Comparison of ENCODE assay signal across 12 cellular contexts in genomic region chr12:31578632-31579031, GRCh38. TPM values are rescaled to one million over a fixed set of nuclear protein-coding genes. Genes with fewer than 3 reads are reported as not detected.
DNase-seq lines count a peak whose midpoint lies in the region; ATAC-seq and TF ChIP-seq lines count a peak whose summit lies in the region.
"Had no signal": no experiment of that assay in that cellular context is flagged by ENCODE, and none has a peak within 500 bp of the region (broad histone marks: within the 10 kb centered on the region; RNA-seq: fewer than 3 reads in every experiment).

No MANE protein-coding gene starts in this region.

- intact Hi-C loops in CD8-positive, alpha-beta T cell (cut with DNase I, micrococcal nuclease) = no loop called here

- no peaks in the 10 kb centered on the region for H3K36me3 Mint-ChIP-seq in CD8-positive, alpha-beta T cell

- H2AK5ac ChIP-seq in trophoblast cell (ENCODE audit: low read length) = no peak overlapping the region

- no peak for ATAC-seq in CD8-positive, alpha-beta T cell
- ATAC-seq: PC-3 had no signal

- no peaks in the 10 kb centered on the region for H3K9me3 Mint-ChIP-seq in CD8-positive, alpha-beta T cell

- TF ChIP-seq CTCF in CD8-positive, alpha-beta T cell (IDR thresholded peaks at IDR 0.05) = no peak

- H3K36me3 ChIP-seq in trophoblast cell (ENCODE audit: control insufficient read depth in 1 of 2, insufficient read depth in 2 of 2, low read length in 2 of 2) = no peaks in the 10 kb centered on the region
- no peaks in the 10 kb centered on the region for H3K36me3 ChIP-seq in CD8-positive, alpha-beta T cell (ENCODE audit: insufficient read depth, low read length)

- H3K4me3 Mint-ChIP-seq in CD8-positive, alpha-beta T cell = no peak overlapping the region

- H3K4me3 ChIP-seq in trophoblast cell (ENCODE audit: low read depth, low read length) = no peak overlapping the region
- no peak overlapping the region for H3K4me3 ChIP-seq in CD8-positive, alpha-beta T cell (ENCODE audit: low read depth, low read length)

- no peak overlapping the region for H2AFZ ChIP-seq in trophoblast cell (ENCODE audit: insufficient read depth, low read length, poor library complexity)

- H3K79me2 ChIP-seq in trophoblast cell (ENCODE audit: control insufficient read depth, insufficient read depth, low read length, poor library complexity) = peaks cover 3% of the 10 kb centered on the region

- no peak overlapping the region for H3K14ac ChIP-seq in trophoblast cell (ENCODE audit: low read length)

- peaks cover 2 to 3% of the 10 kb centered on the region in 2 experiments for H3K4me1 ChIP-seq in trophoblast cell (ENCODE audit: control insufficient read depth in 1 of 2, insufficient read depth in 2 of 2, low read length in 2 of 2)
- H3K4me1 ChIP-seq in CD8-positive, alpha-beta T cell (ENCODE audit: insufficient read depth, low read length) = no peaks in the 10 kb centered on the region

- H3K4me2 ChIP-seq in trophoblast cell (ENCODE audit: low read length) = no peak overlapping the region

- no peak overlapping the region for H2BK120ac ChIP-seq in trophoblast cell (ENCODE audit: insufficient read depth, low read length, poor library complexity)

- H3K27ac ChIP-seq in trophoblast cell (ENCODE audit: low read depth, low read length) = no peak overlapping the region
- H3K27ac ChIP-seq in CD8-positive, alpha-beta T cell (ENCODE audit: low read depth, low read length) = no peak overlapping the region

- H3K9me3 ChIP-seq in trophoblast cell (ENCODE audit: insufficient read depth, low read depth, low read length) = no peaks in the 10 kb centered on the region
- no peaks in the 10 kb centered on the region for H3K9me3 ChIP-seq in CD8-positive, alpha-beta T cell (ENCODE audit: low read length)

- no peak overlapping the region for H2BK5ac ChIP-seq in trophoblast cell (ENCODE audit: low read depth, low read length, poor library complexity)

- POLR2A ChIA-PET in CD8-positive, alpha-beta T cell (lab: Charles Lee) = interaction anchor here (1.1 kb wide), 1 partner anchor 20 kb away, joined by 3 read pairs; no protein-coding TSS in a partner anchor

- H3K18ac ChIP-seq in trophoblast cell (ENCODE audit: low read length) = no peak overlapping the region

- DNase-seq in SHP77 (lab: John Stamatoyannopoulos, UW) = peak; percentile 12 to 37
- DNase-seq in SHP77 treated with DMSO at 0.1 percent for 48 hours (lab: John Stamatoyannopoulos, UW) = no peak
- DNase-seq in NCI-H69 (lab: John Stamatoyannopoulos, UW) = peak; percentile 79
- DNase-seq in glomerular visceral epithelial cell (ENCODE audit: extremely low spot score) = peak; percentile 85
- DNase-seq in superior temporal gyrus (ENCODE audit: extremely low spot score) = peak; percentile 48
- DNase-seq in activated CD4-positive, alpha-beta T cell treated with anti-CD3 and anti-CD28 coated beads for 4 hours = no peak
- no peak for DNase-seq in trophoblast cell
- DNase-seq in CD8-positive, alpha-beta T cell = no peak
- DNase-seq: occipital lobe; PC-3; stimulated activated CD4-positive, alpha-beta T cell treated with anti-CD3 and anti-CD28 coated beads, Interleukin-4, amount 100 ng/mL, for 1 hour; T1000 had no signal

- H3K9ac ChIP-seq in trophoblast cell (ENCODE audit: low read length) = no peak overlapping the region

- no peak overlapping the region for H3K23ac ChIP-seq in trophoblast cell (ENCODE audit: low read length)

- H3K4me1 Mint-ChIP-seq in CD8-positive, alpha-beta T cell (ENCODE audit: low read depth) = no peaks in the 10 kb centered on the region

- H3K79me1 ChIP-seq in trophoblast cell (ENCODE audit: low read length) = peaks cover 2% of the 10 kb centered on the region

- no peak overlapping the region for H3K27ac Mint-ChIP-seq in CD8-positive, alpha-beta T cell

- CTCF ChIA-PET in CD8-positive, alpha-beta T cell (lab: Charles Lee) = no interaction called here

- no peak overlapping the region for H2BK12ac ChIP-seq in trophoblast cell (ENCODE audit: low read length)

- H4K12ac ChIP-seq in trophoblast cell (ENCODE audit: low read depth, low read length) = no peak overlapping the region

- no CpG with 5 or more reads among the region's 2 CpGs for WGBS in trophoblast cell (ENCODE audit: extremely low coverage, insufficient coverage, insufficient read length)

- H3K27me3 ChIP-seq in trophoblast cell (ENCODE audit: insufficient read depth, low read length) = no peaks in the 10 kb centered on the region
- no peaks in the 10 kb centered on the region for H3K27me3 ChIP-seq in CD8-positive, alpha-beta T cell (ENCODE audit: insufficient read depth, low read length)

- no peak overlapping the region for H3K4ac ChIP-seq in trophoblast cell (ENCODE audit: low read depth, low read length)

- H4K8ac ChIP-seq in trophoblast cell (ENCODE audit: low read depth, low read length) = no peak overlapping the region

- peaks cover 5% of the 10 kb centered on the region for H3K27me3 Mint-ChIP-seq in CD8-positive, alpha-beta T cell (ENCODE audit: low read depth)

- H4K91ac ChIP-seq in trophoblast cell (ENCODE audit: low read depth, low read length) = no peak overlapping the region

RNA-seq across cellular contexts. Expression of gene DENND5B, which starts 12.3 kb away (rescaled TPM):
- 10.0 and 10.1 TPM in 2 replicates for polyA plus RNA-seq in trophoblast cell (2013)
- total RNA-seq in CD8-positive, alpha-beta T cell = under 1 TPM; 0.19 to 0.22 TPM

Comparison
In these comparisons a context has a peak if more than half of its experiments do, and no peak if none do; other contexts are left out.
1. DNase-seq: peak in SHP77 (2 of 2), NCI-H69 (single experiment), glomerular visceral epithelial cell (single experiment) and superior temporal gyrus (single experiment); none in SHP77 treated with DMSO at 0.1 percent for 48 hours (single experiment), activated CD4-positive, alpha-beta T cell treated with anti-CD3 and anti-CD28 coated beads for 4 hours (0 of 2), trophoblast cell (0 of 2) and CD8-positive, alpha-beta T cell (0 of 7).